8 cellular contexts compared by ENCODE assay signal in the genomic region with DNA sequence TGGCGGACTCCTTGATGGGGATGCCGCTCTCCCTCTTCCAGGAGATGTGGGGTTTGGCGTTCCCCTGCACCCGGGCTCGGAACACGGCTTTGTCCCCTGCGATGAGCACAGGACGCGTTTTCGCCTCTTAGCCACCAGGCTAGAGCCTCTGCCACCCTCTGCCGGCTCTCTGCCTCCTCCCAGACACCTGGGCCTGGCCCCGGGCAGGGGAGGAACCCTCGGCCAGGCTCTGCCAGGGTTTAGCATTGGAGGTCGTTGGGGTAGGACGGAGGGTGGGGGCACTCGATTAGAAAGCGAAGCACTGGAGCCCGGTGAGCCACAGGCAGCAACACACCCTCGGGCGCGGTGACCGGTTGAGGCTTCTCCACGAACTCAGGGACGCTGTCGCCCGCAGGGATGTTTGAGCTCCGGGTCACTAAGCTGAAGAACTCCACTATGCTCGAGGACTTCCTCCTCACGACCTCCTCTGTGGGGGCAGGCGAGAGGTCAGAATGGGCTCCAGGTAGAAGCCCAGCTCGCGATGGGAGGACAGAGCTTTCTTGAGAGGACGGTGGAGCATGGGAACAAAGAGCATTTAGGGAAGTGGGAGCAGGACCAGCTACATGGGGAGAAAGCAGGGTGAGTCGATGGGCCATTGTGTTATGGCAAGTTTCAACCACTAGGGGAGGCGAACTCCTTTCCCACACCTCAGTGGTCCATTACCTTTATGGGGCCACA. TPM values are rescaled to one million over a fixed set of nuclear protein-coding genes. Genes with fewer than 3 reads are reported as not detected.
DNase-seq lines count a peak whose midpoint lies in the region; ATAC-seq and TF ChIP-seq lines count a peak whose summit lies in the region.

No MANE protein-coding gene starts in this region.

- no peaks in the 10 kb centered on the region for H3K36me3 ChIP-seq in Peyer's patch
- no peaks in the 10 kb centered on the region for H3K36me3 ChIP-seq in left ventricle myocardium inferior
- no peaks in the 10 kb centered on the region for H3K36me3 ChIP-seq in rectal smooth muscle tissue (ENCODE audit: control insufficient read depth, insufficient read depth, low read length)

- H3K4me1 ChIP-seq in Peyer's patch (peaks cover 0 to 4% (median 2%) of the 10 kb centered on the region in 4 donors), left ventricle myocardium inferior (peaks cover 19% of the 10 kb centered on the region), rectal smooth muscle tissue (ENCODE audit: control insufficient read depth, insufficient read depth, low read length) (peaks cover 9% of the 10 kb centered on the region)

- H3K4me3 Mint-ChIP-seq in activated naive CD8-positive, alpha-beta T cell: peak overlapping the region; percentile 91

- peak; percentile 69 for ATAC-seq in HG03439 (IDR thresholded peaks at IDR 0.05; ENCODE audit: unreplicated experiment)

- H3K9ac ChIP-seq in rectal smooth muscle tissue (ENCODE audit: low read length): peak overlapping the region; percentile 19

- H3K36me3 Mint-ChIP-seq in activated naive CD8-positive, alpha-beta T cell: no peaks in the 10 kb centered on the region

- intact Hi-C loops in left ventricle myocardium inferior (cut with micrococcal nuclease): no loop called here

- peak overlapping the region; percentile 10 to 64 (median 41) for H3K27ac ChIP-seq in Peyer's patch
- peak overlapping the region; percentile 72 for H3K27ac ChIP-seq in left ventricle myocardium inferior (replicated peaks)
- no peak overlapping the region for H3K27ac ChIP-seq in rectal smooth muscle tissue (ENCODE audit: low read depth, low read length)

- DNase-seq in COR-L47 (lab: John Stamatoyannopoulos, UW): peak; percentile 41
- peak; percentile 51 for DNase-seq in GM19240 (ENCODE audit: insufficient read length, low spot score)
- peak; percentile 45 to 77 (median 66) for DNase-seq in Peyer's patch
- no peak for DNase-seq in left ventricle myocardium inferior
- no peak for DNase-seq in inferior parietal cortex (ENCODE audit: extremely low spot score)

- H3K27me3 ChIP-seq in Peyer's patch: no peaks in the 10 kb centered on the region
- H3K27me3 ChIP-seq in left ventricle myocardium inferior (ENCODE audit: low read depth): no peaks in the 10 kb centered on the region
- H3K27me3 ChIP-seq in rectal smooth muscle tissue (ENCODE audit: control insufficient read depth, insufficient read depth, low read length): no peaks in the 10 kb centered on the region

- H3K4me3 ChIP-seq in Peyer's patch (peak overlapping the region; percentile 49 to 67 (median 59)), left ventricle myocardium inferior (peak overlapping the region; percentile 80), rectal smooth muscle tissue (ENCODE audit: low read length) (peak overlapping the region; percentile 80)

- H3K9me3 ChIP-seq in Peyer's patch (no peaks in the 10 kb centered on the region), left ventricle myocardium inferior (replicated peaks) (no peaks in the 10 kb centered on the region)

- no peaks in the 10 kb centered on the region for H3K27me3 Mint-ChIP-seq in activated naive CD8-positive, alpha-beta T cell

- TF ChIP-seq CTCF in Peyer's patch (IDR thresholded peaks at IDR 0.05) (peak; percentile 58 to 89 (median 78)), left ventricle myocardium inferior (IDR thresholded peaks at IDR 0.05; ENCODE audit: borderline replicate concordance) (peak; percentile 82)

- no peaks in the 10 kb centered on the region for H3K9me3 Mint-ChIP-seq in activated naive CD8-positive, alpha-beta T cell (ENCODE audit: low read depth)

- no peak overlapping the region for H3K27ac Mint-ChIP-seq in activated naive CD8-positive, alpha-beta T cell

- peaks cover 9% of the 10 kb centered on the region for H3K4me1 Mint-ChIP-seq in activated naive CD8-positive, alpha-beta T cell (ENCODE audit: low read depth)

- no peak for TF ChIP-seq POLR2A in Peyer's patch (IDR thresholded peaks at IDR 0.05)

RNA-seq across cellular contexts. Expression of a gene that starts 4.3 kb away (rescaled TPM):
- total RNA-seq in Peyer's patch: not detected
- 0.49 TPM for total RNA-seq in left ventricle myocardium inferior

RNA-seq across cellular contexts. Expression of a gene that starts 23.2 kb away (rescaled TPM):
- total RNA-seq in Peyer's patch (1 to 10 TPM in 2 of 4 donors, under 1 TPM in 1, not detected in 1; 0.53 to 4.4 (median 1.9) TPM), left ventricle myocardium inferior (5.4 TPM)

Comparison
In these comparisons a context has a peak if more than half of its experiments do, and no peak if none do; other contexts are left out.
1. DNase-seq: peak in COR-L47 (single experiment), GM19240 (single experiment) and Peyer's patch (3 of 3); none in left ventricle myocardium inferior (single experiment) and inferior parietal cortex (single experiment).
2. Peak in every context shown above with its lines, with median percentiles within 50 percentile points of each other: H3K4me3 ChIP-seq.